32 cellular contexts compared by ENCODE assay signal in genomic region chr15:70351391-70351790, GRCh38.
"Had no signal": no experiment of that assay in that cellular context is flagged by ENCODE, and none has a peak within 500 bp of the region (broad histone marks: within the 10 kb centered on the region; RNA-seq: fewer than 3 reads in every experiment).

No MANE protein-coding gene starts in this region.

- ATAC-seq: left cardiac atrium, left lobe of liver, left ventricle myocardium superior, lower lobe of right lung, natural killer cell, right cardiac atrium, sciatic nerve, upper lobe of right lung had no signal

- H3K9me3 ChIP-seq: lower lobe of right lung, neutrophil, ovary, prostate gland, suprapubic skin, thoracic aorta, tibial artery, upper lobe of right lung had no signal

- H3K27ac ChIP-seq: hepatocyte, lower lobe of right lung, neural progenitor cell, neutrophil, ovary, prostate gland, skin epidermis, suprapubic skin, thoracic aorta, tibial artery, upper lobe of right lung had no signal

- H3K27me3 ChIP-seq: hepatocyte, neural progenitor cell, neutrophil, ovary, upper lobe of right lung had no signal

- H3K36me3 ChIP-seq: lower lobe of right lung, neural progenitor cell, neutrophil, ovary, prostate gland, suprapubic skin, thoracic aorta, tibial artery, upper lobe of right lung had no signal

- FAIRE-seq: keratinocyte had no signal

- H3K36me3 Mint-ChIP-seq: mesothelial cell of epicardium, naive B cell, natural killer cell, neural progenitor cell had no signal

- H3K4me2 ChIP-seq: hepatocyte, neural progenitor cell had no signal

- DNase-seq: kidney glomerular epithelial cell; left cardiac atrium; left ventricle myocardium superior; lower lobe of right lung; mammary epithelial cell; mesenchymal stem cell; naive B cell; natural killer cell; nephron progenitor cell; occipital lobe; ovary; retina; right cardiac atrium; stimulated activated CD4-positive, alpha-beta T cell treated with anti-CD3 and anti-CD28 coated beads, Interleukin-12 subunit alpha, Interleukin-12 subunit beta, amount 100 ng/mL, for 4 hours; stimulated activated CD4-positive, alpha-beta T cell treated with anti-CD3 and anti-CD28 coated beads, Interleukin-15, amount 100 ng/mL, for 24 hours; stimulated activated CD4-positive, alpha-beta T cell treated with anti-CD3 and anti-CD28 coated beads, Interleukin-2, amount 100 ng/mL, for 24 hours; stimulated activated CD4-positive, alpha-beta T cell treated with anti-CD3 and anti-CD28 coated beads, Interleukin-4, amount 100 ng/mL, for 1 hour; stimulated activated naive CD4-positive, alpha-beta T cell; tibial artery had no signal

- H3K4me3 Mint-ChIP-seq: mesothelial cell of epicardium; naive B cell; natural killer cell; nephron progenitor cell; neural progenitor cell; stimulated activated naive CD8-positive, alpha-beta T cell treated with anti-CD3 and anti-CD28 coated beads, Interleukin-15, Interleukin-2, amounts not matched to agents 100 ng/mL and 50 ng/mL, for 24 hours had no signal

- H3K27ac Mint-ChIP-seq: mesothelial cell of epicardium; natural killer cell; nephron progenitor cell; neural progenitor cell; stimulated activated naive CD8-positive, alpha-beta T cell treated with anti-CD3 and anti-CD28 coated beads, Interleukin-15, Interleukin-2, amounts not matched to agents 100 ng/mL and 50 ng/mL, for 24 hours had no signal

- H3K4me1 ChIP-seq: prostate gland, tibial artery had no signal

- H3K9me3 Mint-ChIP-seq: mesothelial cell of epicardium; natural killer cell; nephron progenitor cell; neural progenitor cell; stimulated activated naive CD8-positive, alpha-beta T cell treated with anti-CD3 and anti-CD28 coated beads, Interleukin-15, Interleukin-2, amounts not matched to agents 100 ng/mL and 50 ng/mL, for 24 hours had no signal

- H2AFZ ChIP-seq: hepatocyte, neural progenitor cell had no signal

- H3K9ac ChIP-seq: neural progenitor cell had no signal

- H3K4me3 ChIP-seq: hepatocyte, lower lobe of right lung, neural progenitor cell, ovary, prostate gland, skin epidermis, suprapubic skin, thoracic aorta, tibial artery, upper lobe of right lung had no signal

- H3K79me2 ChIP-seq: hepatocyte had no signal

- H3K4me1 Mint-ChIP-seq: natural killer cell had no signal
